ENCODE assay signal across 12 cellular contexts in genomic region chr20:31694842-31695593, GRCh38. TPM values are rescaled to one million over a fixed set of nuclear protein-coding genes. Genes with fewer than 3 reads are reported as not detected.
DNase-seq lines count a peak whose midpoint lies in the region; ATAC-seq and TF ChIP-seq lines count a peak whose summit lies in the region.
"Had no signal": no experiment of that assay in that cellular context is flagged by ENCODE, and none has a peak within 500 bp of the region (broad histone marks: within the 10 kb centered on the region; RNA-seq: fewer than 3 reads in every experiment).

No MANE protein-coding gene starts in this region.

- CTCF ChIA-PET in activated naive CD4-positive, alpha-beta T cell treated with anti-CD3 and anti-CD28 coated beads, Interleukin-2, amount 10 ng/mL, durations not matched to agents 7 days and 5 days (lab: Charles Lee) = interaction anchor here (1.1 to 6.1 kb wide), 3 partner anchors 20 to 192 kb away, joined by 3 to 46 read pairs (median 8); no protein-coding TSS in a partner anchor

- no peak overlapping the region for H3K4me3 ChIP-seq in lung
- H3K4me3 ChIP-seq in tibial nerve = no peak overlapping the region
- no peak overlapping the region for H3K4me3 ChIP-seq in BE2C (ENCODE audit: low read depth, low read length)

- H3K4me1 ChIP-seq in lung (ENCODE audit: control insufficient read depth in 2 of 2, insufficient read depth in 2 of 2, low read length in 2 of 2) (peaks cover 33 to 68% of the 10 kb centered on the region in 2 donors), tibial nerve (peaks cover 0 to 79% (median 55%) of the 10 kb centered on the region in 4 donors), BE2C (no peaks in the 10 kb centered on the region)

- TF ChIP-seq CTCF in lung (IDR thresholded peaks at IDR 0.05; ENCODE audit: control extremely low read depth, extremely low read depth) = no peak
- no peak for TF ChIP-seq CTCF in tibial nerve (IDR thresholded peaks at IDR 0.05)
- no peak for TF ChIP-seq CTCF in BE2C (IDR thresholded peaks at IDR 0.05; ENCODE audit: low read depth, low read length)

- no peak overlapping the region for H3K4me3 Mint-ChIP-seq in activated naive CD4-positive, alpha-beta T cell treated with anti-CD3 and anti-CD28 coated beads, Interleukin-2, amount 10 ng/mL, durations not matched to agents 7 days and 5 days
- no peak overlapping the region for H3K4me3 Mint-ChIP-seq in activated naive CD8-positive, alpha-beta T cell treated with anti-CD3 and anti-CD28 coated beads, Interleukin-2, amount 50 U/mL, for 24 hours

- H3K27ac ChIP-seq in lung (ENCODE audit: low read depth in 1 of 2, low read length in 1 of 2) (peak overlapping the region; percentile 79 to 80), tibial nerve (peak overlapping the region; percentile 34 to 94 (median 54))

- H3K36me3 ChIP-seq in lung (ENCODE audit: control insufficient read depth in 2 of 2, insufficient read depth in 2 of 2, low read length in 2 of 2) (peaks cover 6 to 15% of the 10 kb centered on the region in 2 donors), tibial nerve (peaks cover 0 to 18% (median 0%) of the 10 kb centered on the region in 3 donors), BE2C (peaks cover 3% of the 10 kb centered on the region; the same call in 1 of the 2 replicates)

- peaks cover 42% of the 10 kb centered on the region for H3K36me3 Mint-ChIP-seq in activated naive CD4-positive, alpha-beta T cell treated with anti-CD3 and anti-CD28 coated beads, Interleukin-2, amount 10 ng/mL, durations not matched to agents 7 days and 5 days
- peaks cover 69% of the 10 kb centered on the region for H3K36me3 Mint-ChIP-seq in activated naive CD8-positive, alpha-beta T cell treated with anti-CD3 and anti-CD28 coated beads, Interleukin-2, amount 50 U/mL, for 24 hours (ENCODE audit: low read depth)

- H3K27ac Mint-ChIP-seq in activated naive CD4-positive, alpha-beta T cell treated with anti-CD3 and anti-CD28 coated beads, Interleukin-2, amount 10 ng/mL, durations not matched to agents 7 days and 5 days = peak overlapping the region; percentile 43
- peak overlapping the region; percentile 57 for H3K27ac Mint-ChIP-seq in activated naive CD8-positive, alpha-beta T cell treated with anti-CD3 and anti-CD28 coated beads, Interleukin-2, amount 50 U/mL, for 24 hours

- H3K4me1 Mint-ChIP-seq in activated naive CD4-positive, alpha-beta T cell treated with anti-CD3 and anti-CD28 coated beads, Interleukin-2, amount 10 ng/mL, durations not matched to agents 7 days and 5 days = peaks cover 67% of the 10 kb centered on the region
- H3K4me1 Mint-ChIP-seq in activated naive CD8-positive, alpha-beta T cell treated with anti-CD3 and anti-CD28 coated beads, Interleukin-2, amount 50 U/mL, for 24 hours = peaks cover 88% of the 10 kb centered on the region

- no peak for TF ChIP-seq EP300 in tibial nerve (IDR thresholded peaks at IDR 0.05)

- TF ChIP-seq POLR2A in tibial nerve (IDR thresholded peaks at IDR 0.05) = no peak

- no peaks in the 10 kb centered on the region for H3K9me3 Mint-ChIP-seq in activated naive CD4-positive, alpha-beta T cell treated with anti-CD3 and anti-CD28 coated beads, Interleukin-2, amount 10 ng/mL, durations not matched to agents 7 days and 5 days
- no peaks in the 10 kb centered on the region for H3K9me3 Mint-ChIP-seq in activated naive CD8-positive, alpha-beta T cell treated with anti-CD3 and anti-CD28 coated beads, Interleukin-2, amount 50 U/mL, for 24 hours

- no peak for DNase-seq in activated naive CD4-positive, alpha-beta T cell treated with anti-CD3 and anti-CD28 coated beads, Interleukin-2, amount 10 ng/mL, durations not matched to agents 7 days and 5 days
- no peak for DNase-seq in activated naive CD4-positive, alpha-beta T cell treated with Interleukin-2 at 50 U/mL for 16 hours
- DNase-seq in activated naive CD8-positive, alpha-beta T cell treated with anti-CD3 and anti-CD28 coated beads, Interleukin-2, amount 50 U/mL, for 24 hours = no peak
- DNase-seq in lung (ENCODE audit: low spot score) = no peak
- DNase-seq in tibial nerve (ENCODE audit: low spot score in 2 of 2) = no peak
- DNase-seq in NCI-H69 (lab: John Stamatoyannopoulos, UW) = no peak
- DNase-seq in BE2C = no peak
- DNase-seq: AML-193, foreskin fibroblast, NCI-H2081 treated with DMSO at 0.1 percent for 48 hours had no signal

- WGBS in lung, 2 donors = 85 to 95% methylated on average over 5 of the region's 5 CpGs
- 84 to 85% methylated on average over 5 of the region's 5 CpGs for WGBS in tibial nerve, 2 donors

- no peaks in the 10 kb centered on the region for H3K9me3 ChIP-seq in lung (ENCODE audit: control insufficient read depth in 2 of 2, insufficient read depth in 1 of 2, low read length in 1 of 2)
- no peaks in the 10 kb centered on the region for H3K9me3 ChIP-seq in tibial nerve
- H3K9me3 ChIP-seq in BE2C = no peaks in the 10 kb centered on the region

- H3K27me3 ChIP-seq in lung (ENCODE audit: control insufficient read depth, insufficient read depth) = no peaks in the 10 kb centered on the region
- H3K27me3 ChIP-seq in tibial nerve = no peaks in the 10 kb centered on the region
- no peaks in the 10 kb centered on the region for H3K27me3 ChIP-seq in BE2C

- no peaks in the 10 kb centered on the region for H3K27me3 Mint-ChIP-seq in activated naive CD4-positive, alpha-beta T cell treated with anti-CD3 and anti-CD28 coated beads, Interleukin-2, amount 10 ng/mL, durations not matched to agents 7 days and 5 days
- no peaks in the 10 kb centered on the region for H3K27me3 Mint-ChIP-seq in activated naive CD8-positive, alpha-beta T cell treated with anti-CD3 and anti-CD28 coated beads, Interleukin-2, amount 50 U/mL, for 24 hours

- ATAC-seq in activated naive CD8-positive, alpha-beta T cell treated with anti-CD3 and anti-CD28 coated beads, Interleukin-2, amount 50 U/mL, for 24 hours = no peak
- ATAC-seq in lung (ENCODE audit: insufficient read depth, low FRiP score) = no peak
- no peak for ATAC-seq in GM18909 (IDR thresholded peaks at IDR 0.05; ENCODE audit: poor library complexity, unreplicated experiment)

RNA-seq across cellular contexts. Expression of gene BCL2L1, which starts 27.6 kb away (rescaled TPM):
- total RNA-seq in lung = 100 to 1,000 TPM; 113 to 150 TPM
- polyA plus RNA-seq in lung = 100 to 1,000 TPM; 107 to 120 TPM
- 100 to 1,000 TPM; 105 to 138 (median 119) TPM for total RNA-seq in tibial nerve
- polyA plus RNA-seq in BE2C (2012; ENCODE audit: insufficient read depth, insufficient read length, low read depth) = 101 TPM

RNA-seq across cellular contexts. Expression of gene TPX2, which starts 44.1 kb away (rescaled TPM):
- total RNA-seq in lung (1 to 10 TPM; 1.6 to 6.5 TPM), tibial nerve (1 to 10 TPM in 1 of 4 donors, under 1 TPM in 3; 0.21 to 2.7 (median 0.40) TPM)
- 1 to 10 TPM; 2.0 to 2.1 TPM for polyA plus RNA-seq in lung
- polyA plus RNA-seq in BE2C (2012; ENCODE audit: insufficient read depth, insufficient read length, low read depth) = 13.8 TPM

RNA-seq across cellular contexts. Expression of gene COX4I2, which starts 57.3 kb away (rescaled TPM):
- 10 to 100 TPM; 14.4 to 18.8 TPM for total RNA-seq in lung
- 10 to 100 TPM; 21.0 to 51.8 TPM for polyA plus RNA-seq in lung
- 1 to 10 TPM in 3 of 4 donors, not detected in 1; 1.6 to 8.2 (median 4.2) TPM for total RNA-seq in tibial nerve
- polyA plus RNA-seq in BE2C (2012; ENCODE audit: insufficient read depth, insufficient read length, low read depth) = 4.2 TPM
- total RNA-seq: myocyte had no signal
